ENCODE assay signal across 25 cellular contexts in genomic region chr1:56925193-56925592, GRCh38. TPM values are rescaled to one million over a fixed set of nuclear protein-coding genes. Genes with fewer than 3 reads are reported as not detected.
A peak's percentile ranks its signal among the peaks of the same experiment; 100 is the strongest.
DNase-seq lines count a peak whose midpoint lies in the region; ATAC-seq, FAIRE-seq and TF ChIP-seq lines count a peak whose summit lies in the region.
"Had no signal": no experiment of that assay in that cellular context is flagged by ENCODE, and none has a peak within 500 bp of the region (broad histone marks: within the 10 kb centered on the region; RNA-seq: fewer than 3 reads in every experiment).

No MANE protein-coding gene starts in this region.

- no peaks in the 10 kb centered on the region for H3K9me1 ChIP-seq in IMR-90 (ENCODE audit: insufficient read depth, low read length)

- H3K14ac ChIP-seq in IMR-90 (replicated peaks; ENCODE audit: low read depth, low read length): no peak overlapping the region

- no peaks in the 10 kb centered on the region for H3K36me3 ChIP-seq in IMR-90 (ENCODE audit: control insufficient read depth, insufficient read depth, low read length)
- H3K36me3 ChIP-seq in liver (ENCODE audit: control insufficient read depth in 4 of 4, insufficient read depth in 3 of 4, low read depth in 1 of 4, low read length in 3 of 4): peaks cover 0 to 10% (median 5%) of the 10 kb centered on the region in 4 donors
- no peaks in the 10 kb centered on the region for H3K36me3 ChIP-seq in pancreas
- H3K36me3 ChIP-seq: BE2C had no signal

- H3K56ac ChIP-seq in IMR-90 (ENCODE audit: extremely low read depth, insufficient read depth, low read length): no peak overlapping the region

- no peak for TF ChIP-seq RAD21 in IMR-90 (IDR thresholded peaks at IDR 0.05; ENCODE audit: low read length)
- TF ChIP-seq RAD21 in liver (IDR thresholded peaks at IDR 0.05): no peak

- H3K4me2 ChIP-seq in IMR-90 (ENCODE audit: low read depth, low read length): no peak overlapping the region

- dilution Hi-C loops in IMR-90 (cut with HindIII; ENCODE audit: low sequenced_read_pairs, unreplicated experiment): no loop called here

- no peak overlapping the region for H2AK9ac ChIP-seq in IMR-90 (replicated peaks; ENCODE audit: low read depth, low read length, poor library complexity)

- TF ChIP-seq CTCF in IMR-90 (conservative IDR thresholded peaks at IDR 0.05; ENCODE audit: low read depth, low read length) (no peak), liver (IDR thresholded peaks at IDR 0.05; ENCODE audit: low read depth, low read length, missing input control) (no peak), pancreas (IDR thresholded peaks at IDR 0.05) (no peak)

- H3K27ac ChIP-seq in IMR-90 (ENCODE audit: insufficient read depth, low read length): no peak overlapping the region
- peak overlapping the region; percentile 53 to 54 for H3K27ac ChIP-seq in liver (ENCODE audit: low read depth in 1 of 2, low read length in 2 of 2)
- no peak overlapping the region for H3K27ac ChIP-seq in pancreas

- no peaks in the 10 kb centered on the region; the same call in 1 of the 2 replicates for H3K27me3 ChIP-seq in IMR-90 (ENCODE audit: control insufficient read depth, insufficient read depth, low read length)
- no peaks in the 10 kb centered on the region for H3K27me3 ChIP-seq in liver (ENCODE audit: control insufficient read depth in 4 of 4, insufficient read depth in 4 of 4, low read length in 3 of 4)
- no peaks in the 10 kb centered on the region for H3K27me3 ChIP-seq in pancreas
- H3K27me3 ChIP-seq: BE2C had no signal

- no peak for TF ChIP-seq POLR2A in IMR-90 (IDR thresholded peaks at IDR 0.05; ENCODE audit: low read depth, low read length)

- H4K91ac ChIP-seq in IMR-90 (ENCODE audit: insufficient read depth, low read depth, low read length): no peak overlapping the region

- H3K9me3 ChIP-seq in IMR-90 (ENCODE audit: control insufficient read depth, insufficient read depth, low read length): no peaks in the 10 kb centered on the region
- H3K9me3 ChIP-seq in liver (ENCODE audit: control insufficient read depth in 4 of 4, low read length in 3 of 4): no peaks in the 10 kb centered on the region
- no peaks in the 10 kb centered on the region for H3K9me3 ChIP-seq in pancreas
- H3K9me3 ChIP-seq: BE2C had no signal

- no peak overlapping the region for H3K4ac ChIP-seq in IMR-90 (ENCODE audit: low read depth, low read length)

- CTCF ChIA-PET in IMR-90 (lab: Yijun Ruan, JAX): interaction anchor here (1.0 kb wide), 1 partner anchor 13 kb away, joined by 4 read pairs; no protein-coding TSS in a partner anchor

- no peak overlapping the region for H4K8ac ChIP-seq in IMR-90 (ENCODE audit: low read depth in 2 of 2, low read length in 2 of 2)

- POLR2A ChIA-PET in IMR-90 (lab: Charles Lee; ENCODE audit: unreplicated experiment): no interaction called here

- DNase-seq in IMR-90: peak; percentile 4
- peak; percentile 45 for DNase-seq in islet precursor cell
- no peak for DNase-seq in pancreas
- DNase-seq in dedifferentiated amniotic fluid mesenchymal stem cell (ENCODE audit: extremely low spot score): no peak
- no peak for DNase-seq in RKO (ENCODE audit: low spot score)
- DNase-seq: 8988T; BE2C; C1 segment of cervical spinal cord; CD4-positive, CD25-positive, alpha-beta regulatory T cell; CD8-positive, alpha-beta memory T cell; COR-L47; DMS 273 treated with DMSO at 0.1 percent for 48 hours; DMS79; GDM1; H9; KG1 had no signal

- H4K20me1 ChIP-seq in IMR-90 (ENCODE audit: insufficient read depth, low read length): no peaks in the 10 kb centered on the region

- H3K9ac ChIP-seq in IMR-90 (ENCODE audit: low read depth, low read length): no peak overlapping the region
- H3K9ac ChIP-seq in liver (ENCODE audit: low read depth in 1 of 2, low read length in 2 of 2): no peak overlapping the region

- H4K5ac ChIP-seq in IMR-90 (ENCODE audit: low read depth, low read length): no peak overlapping the region

- no peaks in the 10 kb centered on the region for H3K79me1 ChIP-seq in IMR-90 (ENCODE audit: low read depth in 1 of 2, low read length in 2 of 2)

- H3K4me3 ChIP-seq in IMR-90 (ENCODE audit: insufficient read depth, low read depth, low read length) (no peak overlapping the region), liver (ENCODE audit: low read depth in 1 of 3, low read length in 3 of 3) (no peak overlapping the region), pancreas (no peak overlapping the region)

- in situ Hi-C loops in IMR-90 (cut with MboI; ENCODE audit: low sequenced_read_pairs): no loop called here

- no peak; the same call in 1 of the 2 replicates for ATAC-seq in IMR-90 (ENCODE audit: low read depth)
- ATAC-seq in pancreas: peak in 3 of 4 donors; percentile 28 to 83 (median 58)
- ATAC-seq in GM19035 (IDR thresholded peaks at IDR 0.05; ENCODE audit: unreplicated experiment): no peak
- no peak for ATAC-seq in GM21515 (IDR thresholded peaks at IDR 0.05; ENCODE audit: unreplicated experiment)

- H2BK20ac ChIP-seq in IMR-90 (ENCODE audit: low read depth, low read length): no peak overlapping the region

- no TSS peak for BruUV-seq in IMR-90 (replicated peaks; lab: Mats Ljungman, UMichigan)

- H3K4me1 ChIP-seq in IMR-90 (ENCODE audit: control insufficient read depth, insufficient read depth, low read length) (peaks cover 5% of the 10 kb centered on the region), liver (ENCODE audit: control insufficient read depth in 4 of 4, insufficient read depth in 4 of 4, low read length in 3 of 4) (peaks cover 5 to 29% (median 12%) of the 10 kb centered on the region in 4 donors), pancreas (peaks cover under 1% of the 10 kb centered on the region in 3 donors)
- H3K4me1 ChIP-seq: BE2C had no signal

- H2BK15ac ChIP-seq in IMR-90 (ENCODE audit: low read depth, low read length): no peak overlapping the region

- H2AK5ac ChIP-seq in IMR-90 (ENCODE audit: low read depth, low read length): no peak overlapping the region

- no peak for FAIRE-seq in pancreas (lab: Jason Lieb, UNC)
- FAIRE-seq: GM12892, GM18507, H1, HTR-8/SVneo had no signal

- H2BK120ac ChIP-seq in IMR-90 (ENCODE audit: low read depth, low read length): no peak overlapping the region

- intact Hi-C loops in IMR-90 (cut with micrococcal nuclease): no loop called here
- intact Hi-C loops in pancreas (cut with DNase I): no loop called here

- no peak overlapping the region for H2AFZ ChIP-seq in IMR-90 (replicated peaks; ENCODE audit: low read length, poor library complexity)

- no peak overlapping the region for H3K23ac ChIP-seq in IMR-90 (ENCODE audit: low read depth, low read length)

- H3K18ac ChIP-seq in IMR-90 (ENCODE audit: low read depth, low read length): no peak overlapping the region

- H2BK5ac ChIP-seq in IMR-90 (ENCODE audit: low read depth, low read length, poor library complexity, severe bottlenecking): no peak overlapping the region

TF ChIP-seq in IMR-90, 13 proteins besides CTCF, POLR2A, EP300 and RAD21 (continues in another document):
- no peak for TF ChIP-seq NFE2L2 (IDR thresholded peaks at IDR 0.05; ENCODE audit: low read depth, low read length)
- TF ChIP-seq USF2 (IDR thresholded peaks at IDR 0.05; ENCODE audit: low read depth, low read length): no peak
- no peak for TF ChIP-seq RCOR1 (IDR thresholded peaks at IDR 0.05; ENCODE audit: insufficient replicate concordance, low read length)
- TF ChIP-seq SMC3 (IDR thresholded peaks at IDR 0.05; ENCODE audit: low read depth, low read length): no peak
- TF ChIP-seq MAFK (IDR thresholded peaks at IDR 0.05; ENCODE audit: low read depth, low read length): no peak
- TF ChIP-seq BHLHE40 (IDR thresholded peaks at IDR 0.05; ENCODE audit: low read depth, low read length): no peak
- no peak for TF ChIP-seq FOS (IDR thresholded peaks at IDR 0.05; ENCODE audit: low read depth, low read length)
- no peak for TF ChIP-seq CHD1 (IDR thresholded peaks at IDR 0.05; ENCODE audit: low read depth, low read length)
- TF ChIP-seq MXI1 (IDR thresholded peaks at IDR 0.05; ENCODE audit: borderline replicate concordance, low read depth, low read length): no peak
- no peak for TF ChIP-seq MAZ (IDR thresholded peaks at IDR 0.05; ENCODE audit: borderline replicate concordance, low read depth, low read length)

TF ChIP-seq in liver, 16 proteins besides CTCF, POLR2A, EP300 and RAD21 (continues in another document):
- TF ChIP-seq MAX (IDR thresholded peaks at IDR 0.05) (no peak), EGR1 (IDR thresholded peaks at IDR 0.05; ENCODE audit: low read depth in 2 of 2) (no peak), ZBTB33 (IDR thresholded peaks at IDR 0.05) (no peak), FOXA1 (IDR thresholded peaks at IDR 0.05) (no peak), FOXA2 (IDR thresholded peaks at IDR 0.05) (no peak), YY1 (IDR thresholded peaks at IDR 0.05) (no peak), HNF4A (conservative IDR thresholded peaks at IDR 0.05) (no peak), HNF4G (IDR thresholded peaks at IDR 0.05) (no peak), RXRA (IDR thresholded peaks at IDR 0.05) (no peak)

RNA-seq across cellular contexts. Expression of gene C8B, which starts 40.6 kb away (rescaled TPM):
- total RNA-seq in IMR-90 (2012; rRNA removed): not detected in 2 replicates
- not detected in 2 replicates for polyA plus RNA-seq in IMR-90 (2012; rRNA removed)
- not detected in 2 replicates for polyA plus RNA-seq in IMR-90 (2012; cell fraction: cytosol; rRNA removed)
- polyA plus RNA-seq in IMR-90 (2012; cell fraction: nucleus; rRNA removed; ENCODE audit: low replicate concordance): not detected in 2 replicates
- 100 to 1,000 TPM; 151 to 703 TPM for total RNA-seq in liver
- 100 to 1,000 TPM; 299 to 413 TPM for polyA plus RNA-seq in liver
- under 1 TPM in 3 of 6 donors, not detected in 3; 0.14 to 0.28 (median 0.22) TPM for total RNA-seq in pancreas
- polyA plus RNA-seq in pancreas: under 1 TPM in 1 of 2 donors, not detected in 1; 0.05 TPM
- total RNA-seq: CD8-positive, alpha-beta memory T cell; Daoy; H1; H9 had no signal
- polyA plus RNA-seq: AG04450; CD4-positive, CD25-positive, alpha-beta regulatory T cell; CD8-positive, alpha-beta memory T cell; H1 had no signal

Comparison
In these comparisons a context has a peak if more than half of its experiments do, and no peak if none do; other contexts are left out.
1. ATAC-seq: peak in pancreas (3 of 4); none in IMR-90 (single experiment), GM19035 (single experiment) and GM21515 (single experiment).
2. DNase-seq: peak in IMR-90 (single experiment) and islet precursor cell (single experiment); none in pancreas (0 of 6), dedifferentiated amniotic fluid mesenchymal stem cell (single experiment) and RKO (single experiment).
3. H3K27ac ChIP-seq: peak in liver (2 of 2); none in IMR-90 (single experiment) and pancreas (0 of 4).
4. RNA of gene C8B, which starts 40.6 kb away (total RNA-seq): 151 to 703 TPM in liver; 0.14 to 0.28 TPM in pancreas and not detected in IMR-90; every median in the first group is over 100 times any median in the second.